8 cellular contexts compared by ENCODE assay signal in genomic region chr12:91382081-91382543, GRCh38.
DNase-seq lines count a peak whose midpoint lies in the region; ATAC-seq and TF ChIP-seq lines count a peak whose summit lies in the region.

No MANE protein-coding gene starts in this region.

- DNase-seq in ELR (ENCODE audit: low read depth) (peak; percentile 74), HFFc6 (peak; percentile 54), NB4 (ENCODE audit: low read depth) (peak; percentile 80), SKM-1 treated with dmso at 0.1 percent for 144 hours (lab: John Stamatoyannopoulos, UW; ENCODE audit: unreplicated experiment) (peak; percentile 19), heart right ventricle (peak; percentile 79 to 89), posterior cingulate gyrus (peak; percentile 71 to 97 (median 90)), transverse colon (peak; percentile 86)
- peak; percentile 77 for DNase-seq in activated naive CD8-positive, alpha-beta T cell treated with anti-CD3 and anti-CD28 coated beads, Interleukin-2, amount 50 U/mL, for 16 hours (ENCODE audit: low read depth, low spot score)

- no peaks in the 10 kb centered on the region for H3K36me3 Mint-ChIP-seq in HFFc6 (ENCODE audit: low read depth)

- H3K36me3 ChIP-seq in heart right ventricle (no peaks in the 10 kb centered on the region), transverse colon (no peaks in the 10 kb centered on the region)

- no peak for TF ChIP-seq EP300 in transverse colon (IDR thresholded peaks at IDR 0.05; ENCODE audit: low read depth)

- TF ChIP-seq POLR2A in NB4 (IDR thresholded peaks at IDR 0.05; ENCODE audit: extremely low read depth, insufficient read length) (no peak), transverse colon (IDR thresholded peaks at IDR 0.05) (no peak)

- no peaks in the 10 kb centered on the region for H3K9me3 Mint-ChIP-seq in HFFc6

- H3K4me1 Mint-ChIP-seq in HFFc6 (ENCODE audit: low read depth), result peaks cover 15% of the 10 kb centered on the region

- H3K27me3 ChIP-seq in heart right ventricle (no peaks in the 10 kb centered on the region), transverse colon (no peaks in the 10 kb centered on the region)

- intact Hi-C loops in heart right ventricle (cut with DNase I) (loop anchor here in 9 of 10 donors (1.0 to 10.0 kb wide), 18 partner anchors 183 to 1270 kb away; partner anchors contain the start of gene BTG1 (in 1 of the 9)), posterior cingulate gyrus (cut with DNase I) (loop anchor here (1.0 to 5.0 kb wide), 2 partner anchors 760 to 1188 kb away; no protein-coding TSS in a partner anchor), transverse colon (cut with DNase I; ENCODE audit: low total_unique reads) (loop anchor here (5.0 kb wide), 1 partner anchor 1190 kb away; no protein-coding TSS in a partner anchor)

- in situ Hi-C loops in transverse colon (cut with MboI; ENCODE audit: low pct_ligation_motif_present in 1 of 4, low pct_unique_long_range_greater_than_20kb in 1 of 4, low sequenced_read_pairs in 3 of 4), result loop anchor here (10.0 to 25.0 kb wide), 5 partner anchors 430 to 1263 kb away; partner anchors contain the start of gene BTG1 (in 3 of the 4)

- H3K27me3 Mint-ChIP-seq in HFFc6 (ENCODE audit: insufficient read depth), result no peaks in the 10 kb centered on the region; the same call in 1 of the 2 replicates

- H3K27ac ChIP-seq in heart right ventricle (peak overlapping the region; percentile 21 to 84 (median 75)), transverse colon (peak overlapping the region; percentile 53 to 71 (median 60))

- H3K9me3 ChIP-seq in heart right ventricle (no peaks in the 10 kb centered on the region), transverse colon (no peaks in the 10 kb centered on the region)

- H3K4me3 ChIP-seq in NB4 (ENCODE audit: low read depth, low read length), result no peak overlapping the region
- peak overlapping the region; percentile 20 to 66 (median 50) for H3K4me3 ChIP-seq in heart right ventricle
- peak overlapping the region; percentile 7 to 40 (median 22) for H3K4me3 ChIP-seq in transverse colon

- H3K27ac Mint-ChIP-seq in HFFc6, result peak overlapping the region; percentile 71

- ATAC-seq in heart right ventricle, result peak; percentile 72 to 92 (median 87)

- H3K4me1 ChIP-seq in heart right ventricle (peaks cover 0 to 15% (median 4%) of the 10 kb centered on the region in 9 donors), transverse colon (peaks cover 0 to 27% (median 1%) of the 10 kb centered on the region in 4 donors)

- peak overlapping the region; percentile 90 for H3K4me3 Mint-ChIP-seq in HFFc6

- WGBS in heart right ventricle, 2 donors, result 3 to 8% methylated on average over 4 of the region's 4 CpGs
- WGBS in transverse colon (ENCODE audit: low coverage in 1 of 2), 2 donors, result 2 to 6% methylated on average over 3 to 4 of the region's 4 CpGs

- peak; percentile 98 for TF ChIP-seq CTCF in HFFc6 (IDR thresholded peaks at IDR 0.05)
- TF ChIP-seq CTCF in NB4 (IDR thresholded peaks at IDR 0.05; ENCODE audit: low read depth, low read length), result peak; percentile 96
- TF ChIP-seq CTCF in heart right ventricle (IDR thresholded peaks at IDR 0.05), result peak; percentile 77 to 94 (median 90)
- peak; percentile 83 to 94 (median 87) for TF ChIP-seq CTCF in transverse colon (IDR thresholded peaks at IDR 0.05)

Comparison
In these comparisons a context has a peak if more than half of its experiments do, and no peak if none do; other contexts are left out.
1. DNase-seq: peak in every context shown above with its lines; median percentile 90 in posterior cingulate gyrus; 86 in transverse colon; 84 in heart right ventricle; 80 in NB4; 77 in activated naive CD8-positive, alpha-beta T cell treated with anti-CD3 and anti-CD28 coated beads, Interleukin-2, amount 50 U/mL, for 16 hours; 74 in ELR; 54 in HFFc6; 19 in SKM-1 treated with dmso at 0.1 percent for 144 hours.